In genomic region chr17:43531955-43532354, GRCh38 we compare ENCODE assay signal across 14 cellular contexts. TPM values are rescaled to one million over a fixed set of nuclear protein-coding genes. Genes with fewer than 3 reads are reported as not detected.
A peak's percentile ranks its signal among the peaks of the same experiment; 100 is the strongest.
DNase-seq lines count a peak whose midpoint lies in the region; ATAC-seq and TF ChIP-seq lines count a peak whose summit lies in the region.
"Had no signal": no experiment of that assay in that cellular context is flagged by ENCODE, and none has a peak within 500 bp of the region (broad histone marks: within the 10 kb centered on the region; RNA-seq: fewer than 3 reads in every experiment).

No MANE protein-coding gene starts in this region.

- H3K4me3 ChIP-seq in PC-3 (ENCODE audit: low read length): no peak overlapping the region
- H3K4me3 ChIP-seq in upper lobe of right lung: no peak overlapping the region
- H3K4me3 ChIP-seq: GM23248, PC-9 had no signal

- H3K27ac ChIP-seq in PC-3 (ENCODE audit: low read length) (no peak overlapping the region), upper lobe of right lung (no peak overlapping the region)
- H3K27ac ChIP-seq: GM23248, KMS-11, PC-9 had no signal

- peaks cover 11% of the 10 kb centered on the region for H3K4me1 ChIP-seq in PC-3 (ENCODE audit: insufficient read depth, low read length)
- peaks cover 13% of the 10 kb centered on the region for H3K4me1 ChIP-seq in upper lobe of right lung

- no peaks in the 10 kb centered on the region for H3K79me2 ChIP-seq in PC-3 (ENCODE audit: low read length)

- CTCF ChIA-PET in PC-3 (lab: Charles Lee): no interaction called here

- no peak overlapping the region for H2AFZ ChIP-seq in PC-3 (ENCODE audit: low read length)
- H2AFZ ChIP-seq: GM23248, PC-9 had no signal

- H3K27me3 Mint-ChIP-seq in natural killer cell (ENCODE audit: low read depth in 2 of 2): no peaks in the 10 kb centered on the region
- H3K27me3 Mint-ChIP-seq: CD4-positive, alpha-beta memory T cell had no signal

- peaks cover 0 to 5% of the 10 kb centered on the region in 2 donors for H3K4me1 Mint-ChIP-seq in natural killer cell

- H3K27ac Mint-ChIP-seq in natural killer cell: no peak overlapping the region
- H3K27ac Mint-ChIP-seq: CD4-positive, alpha-beta memory T cell had no signal

- no peaks in the 10 kb centered on the region for H3K9me3 Mint-ChIP-seq in natural killer cell

- DNase-seq in ELR (ENCODE audit: low read depth) (peak; percentile 69), PC-3 (peak; percentile 33), islet precursor cell (peak; percentile 52), upper lobe of right lung (peak; percentile 31), natural killer cell (no peak), NCI-H1417 (lab: John Stamatoyannopoulos, UW) (no peak)
- DNase-seq: CD4-positive, alpha-beta memory T cell; GM23248; NCI-H1048; NCI-H510A treated with DMSO at 0.1 percent for 48 hours; NCI-H82; PC-9 had no signal

- no peak overlapping the region for H3K4me2 ChIP-seq in PC-3 (ENCODE audit: low read length)
- H3K4me2 ChIP-seq: KMS-11, PC-9 had no signal

- H3K27me3 ChIP-seq in PC-3 (ENCODE audit: low read length) (no peaks in the 10 kb centered on the region), upper lobe of right lung (no peaks in the 10 kb centered on the region)

- H4K20me1 ChIP-seq in PC-3 (ENCODE audit: low read length): no peaks in the 10 kb centered on the region

- H3K36me3 Mint-ChIP-seq in natural killer cell: no peaks in the 10 kb centered on the region

- POLR2A ChIA-PET in PC-3 (lab: Charles Lee; ENCODE audit: unreplicated experiment): no interaction called here

- no peak overlapping the region for H3K4me3 Mint-ChIP-seq in natural killer cell
- H3K4me3 Mint-ChIP-seq: CD4-positive, alpha-beta memory T cell had no signal

- no TSS peak for BruUV-seq in PC-3 (replicated peaks; lab: Mats Ljungman, UMichigan)

- TF ChIP-seq CTCF in PC-3 (conservative IDR thresholded peaks at IDR 0.05; ENCODE audit: low read depth, low read length) (no peak), upper lobe of right lung (IDR thresholded peaks at IDR 0.05) (no peak), natural killer cell (IDR thresholded peaks at IDR 0.05) (no peak)

- no peaks in the 10 kb centered on the region for H3K9me2 ChIP-seq in PC-3 (replicated peaks; ENCODE audit: low read length)

- no peaks in the 10 kb centered on the region for H3K9me3 ChIP-seq in PC-3 (ENCODE audit: low read length)
- no peaks in the 10 kb centered on the region for H3K9me3 ChIP-seq in upper lobe of right lung

- ATAC-seq in PC-3 (no peak), upper lobe of right lung (no peak), natural killer cell (no peak), HG02642 (IDR thresholded peaks at IDR 0.05; ENCODE audit: poor library complexity, unreplicated experiment) (no peak)

- intact Hi-C loops in PC-3 (cut with micrococcal nuclease) (no loop called here), upper lobe of right lung (cut with DNase I) (no loop called here), natural killer cell (cut with micrococcal nuclease) (no loop called here)

- H3K9ac ChIP-seq in PC-3 (ENCODE audit: low read length): no peak overlapping the region
- H3K9ac ChIP-seq: GM23248, KMS-11 had no signal

- no peaks in the 10 kb centered on the region for H3F3A ChIP-seq in PC-3 (ENCODE audit: low read length, unreplicated experiment)

- peaks cover 29% of the 10 kb centered on the region; the same call in 1 of the 2 replicates for H3K36me3 ChIP-seq in PC-3 (ENCODE audit: low read depth, low read length)
- H3K36me3 ChIP-seq in upper lobe of right lung: peaks cover 9% of the 10 kb centered on the region

RNA-seq across cellular contexts. Expression of gene ETV4, which starts 14.2 kb away (rescaled TPM):
- total RNA-seq in PC-3 (2014; rRNA removed): 143 and 147 TPM in 2 replicates
- total RNA-seq in upper lobe of right lung: 4.0 TPM
- not detected for total RNA-seq in natural killer cell
- total RNA-seq: CD4-positive, alpha-beta memory T cell had no signal

RNA-seq across cellular contexts. Expression of gene DHX8, which starts 48.2 kb away (rescaled TPM):
- total RNA-seq in PC-3 (2014; rRNA removed) (34.5 and 41.9 TPM in 2 replicates), upper lobe of right lung (50.8 TPM), natural killer cell (100 to 1,000 TPM in 2 of 3 donors, 10 to 100 TPM in 1; 88.3 to 106 (median 105) TPM)

Comparison
In these comparisons a context has a peak if more than half of its experiments do, and no peak if none do; other contexts are left out.
1. DNase-seq: peak in ELR (single experiment), PC-3 (single experiment), islet precursor cell (single experiment) and upper lobe of right lung (single experiment); none in natural killer cell (single experiment) and NCI-H1417 (0 of 3).
2. RNA of gene ETV4, which starts 14.2 kb away (total RNA-seq): 143 to 147 TPM in PC-3; 4.0 TPM in upper lobe of right lung (single experiment) and not detected in natural killer cell; every median in the first group is over 10 times any median in the second.